Comparison of ENCODE assay signal across 2 cellular contexts in genomic region chr14:104792101-104792884, GRCh38.
TF ChIP-seq lines count a peak whose summit lies in the region.

No MANE protein-coding gene starts in this region.

TF ChIP-seq in K562, 482 proteins besides CTCF, POLR2A, EP300 and RAD21:
- no peak for TF ChIP-seq HNRNPUL1 (IDR thresholded peaks at IDR 0.05; ENCODE audit: low read length)
- TF ChIP-seq ZNF740 (CRISPR knock-in tag; IDR thresholded peaks at IDR 0.05): no peak
- TF ChIP-seq ZNF740 (tag; IDR thresholded peaks at IDR 0.05): no peak
- TF ChIP-seq, protein P1, sequence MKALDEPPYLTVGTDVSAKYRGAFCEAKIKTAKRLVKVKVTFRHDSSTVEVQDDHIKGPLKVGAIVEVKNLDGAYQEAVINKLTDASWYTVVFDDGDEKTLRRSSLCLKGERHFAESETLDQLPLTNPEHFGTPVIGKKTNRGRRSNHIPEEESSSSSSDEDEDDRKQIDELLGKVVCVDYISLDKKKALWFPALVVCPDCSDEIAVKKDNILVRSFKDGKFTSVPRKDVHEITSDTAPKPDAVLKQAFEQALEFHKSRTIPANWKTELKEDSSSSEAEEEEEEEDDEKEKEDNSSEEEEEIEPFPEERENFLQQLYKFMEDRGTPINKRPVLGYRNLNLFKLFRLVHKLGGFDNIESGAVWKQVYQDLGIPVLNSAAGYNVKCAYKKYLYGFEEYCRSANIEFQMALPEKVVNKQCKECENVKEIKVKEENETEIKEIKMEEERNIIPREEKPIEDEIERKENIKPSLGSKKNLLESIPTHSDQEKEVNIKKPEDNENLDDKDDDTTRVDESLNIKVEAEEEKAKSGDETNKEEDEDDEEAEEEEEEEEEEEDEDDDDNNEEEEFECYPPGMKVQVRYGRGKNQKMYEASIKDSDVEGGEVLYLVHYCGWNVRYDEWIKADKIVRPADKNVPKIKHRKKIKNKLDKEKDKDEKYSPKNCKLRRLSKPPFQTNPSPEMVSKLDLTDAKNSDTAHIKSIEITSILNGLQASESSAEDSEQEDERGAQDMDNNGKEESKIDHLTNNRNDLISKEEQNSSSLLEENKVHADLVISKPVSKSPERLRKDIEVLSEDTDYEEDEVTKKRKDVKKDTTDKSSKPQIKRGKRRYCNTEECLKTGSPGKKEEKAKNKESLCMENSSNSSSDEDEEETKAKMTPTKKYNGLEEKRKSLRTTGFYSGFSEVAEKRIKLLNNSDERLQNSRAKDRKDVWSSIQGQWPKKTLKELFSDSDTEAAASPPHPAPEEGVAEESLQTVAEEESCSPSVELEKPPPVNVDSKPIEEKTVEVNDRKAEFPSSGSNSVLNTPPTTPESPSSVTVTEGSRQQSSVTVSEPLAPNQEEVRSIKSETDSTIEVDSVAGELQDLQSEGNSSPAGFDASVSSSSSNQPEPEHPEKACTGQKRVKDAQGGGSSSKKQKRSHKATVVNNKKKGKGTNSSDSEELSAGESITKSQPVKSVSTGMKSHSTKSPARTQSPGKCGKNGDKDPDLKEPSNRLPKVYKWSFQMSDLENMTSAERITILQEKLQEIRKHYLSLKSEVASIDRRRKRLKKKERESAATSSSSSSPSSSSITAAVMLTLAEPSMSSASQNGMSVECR (CRISPR knock-in tag; IDR thresholded peaks at IDR 0.05): no peak
- TF ChIP-seq RBFOX2 (IDR thresholded peaks at IDR 0.05; ENCODE audit: low read depth, low read length): peak; percentile 51; the same call in 1 of the 2 replicates
- no peak for TF ChIP-seq SETDB1 (IDR thresholded peaks at IDR 0.05; ENCODE audit: low read length)
- TF ChIP-seq SAP30 (IDR thresholded peaks at IDR 0.05; ENCODE audit: borderline replicate concordance, insufficient read depth, low read depth, low read length, poor library complexity, severe bottlenecking): no peak
- no peak for TF ChIP-seq SMAD3 (CRISPR knock-in tag; conservative IDR thresholded peaks at IDR 0.05)
- no peak for TF ChIP-seq POU5F1 (IDR thresholded peaks at IDR 0.05; ENCODE audit: borderline replicate concordance, low read depth, low read length, partially characterized antibody)
- TF ChIP-seq SAFB (IDR thresholded peaks at IDR 0.05; ENCODE audit: borderline replicate concordance, low read depth, low read length): no peak
- TF ChIP-seq ZKSCAN1 (IDR thresholded peaks at IDR 0.05; ENCODE audit: low read depth, low read length): no peak
- no peak for TF ChIP-seq NELFE (IDR thresholded peaks at IDR 0.05; ENCODE audit: insufficient read depth, insufficient read length)
- TF ChIP-seq POLR2G (IDR thresholded peaks at IDR 0.05; ENCODE audit: low read depth, low read length): peak; percentile 38; the same call in 1 of the 2 replicates
- TF ChIP-seq MLX (CRISPR knock-in tag; conservative IDR thresholded peaks at IDR 0.05): no peak
- no peak for TF ChIP-seq SIRT6 (IDR thresholded peaks at IDR 0.05; ENCODE audit: low read depth, low read length)
- TF ChIP-seq ZNF449 (CRISPR knock-in tag; IDR thresholded peaks at IDR 0.05): no peak
- TF ChIP-seq, protein P2, sequence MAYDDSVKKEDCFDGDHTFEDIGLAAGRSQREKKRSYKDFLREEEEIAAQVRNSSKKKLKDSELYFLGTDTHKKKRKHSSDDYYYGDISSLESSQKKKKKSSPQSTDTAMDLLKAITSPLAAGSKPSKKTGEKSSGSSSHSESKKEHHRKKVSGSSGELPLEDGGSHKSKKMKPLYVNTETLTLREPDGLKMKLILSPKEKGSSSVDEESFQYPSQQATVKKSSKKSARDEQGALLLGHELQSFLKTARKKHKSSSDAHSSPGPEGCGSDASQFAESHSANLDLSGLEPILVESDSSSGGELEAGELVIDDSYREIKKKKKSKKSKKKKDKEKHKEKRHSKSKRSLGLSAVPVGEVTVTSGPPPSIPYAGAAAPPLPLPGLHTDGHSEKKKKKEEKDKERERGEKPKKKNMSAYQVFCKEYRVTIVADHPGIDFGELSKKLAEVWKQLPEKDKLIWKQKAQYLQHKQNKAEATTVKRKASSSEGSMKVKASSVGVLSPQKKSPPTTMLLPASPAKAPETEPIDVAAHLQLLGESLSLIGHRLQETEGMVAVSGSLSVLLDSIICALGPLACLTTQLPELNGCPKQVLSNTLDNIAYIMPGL (CRISPR knock-in tag; IDR thresholded peaks at IDR 0.05): no peak

TF ChIP-seq in HepG2, 621 proteins besides CTCF, POLR2A, EP300 and RAD21:
- 0 out of 2 replicates have a peak, but pooled peaks have one; percentile 30 for TF ChIP-seq ZNF326 (CRISPR knock-in tag; IDR thresholded peaks at IDR 0.05; ENCODE audit: borderline replicate concordance)
- TF ChIP-seq AGO2 (optimal IDR thresholded peaks at IDR 0.05; ENCODE audit: low read depth, low read length): peak; percentile 35
- TF ChIP-seq HNRNPL (IDR thresholded peaks at IDR 0.05; ENCODE audit: low read depth, low read length): 0 out of 2 replicates have a peak, but pooled peaks have one; percentile 60
- TF ChIP-seq, protein P3, sequence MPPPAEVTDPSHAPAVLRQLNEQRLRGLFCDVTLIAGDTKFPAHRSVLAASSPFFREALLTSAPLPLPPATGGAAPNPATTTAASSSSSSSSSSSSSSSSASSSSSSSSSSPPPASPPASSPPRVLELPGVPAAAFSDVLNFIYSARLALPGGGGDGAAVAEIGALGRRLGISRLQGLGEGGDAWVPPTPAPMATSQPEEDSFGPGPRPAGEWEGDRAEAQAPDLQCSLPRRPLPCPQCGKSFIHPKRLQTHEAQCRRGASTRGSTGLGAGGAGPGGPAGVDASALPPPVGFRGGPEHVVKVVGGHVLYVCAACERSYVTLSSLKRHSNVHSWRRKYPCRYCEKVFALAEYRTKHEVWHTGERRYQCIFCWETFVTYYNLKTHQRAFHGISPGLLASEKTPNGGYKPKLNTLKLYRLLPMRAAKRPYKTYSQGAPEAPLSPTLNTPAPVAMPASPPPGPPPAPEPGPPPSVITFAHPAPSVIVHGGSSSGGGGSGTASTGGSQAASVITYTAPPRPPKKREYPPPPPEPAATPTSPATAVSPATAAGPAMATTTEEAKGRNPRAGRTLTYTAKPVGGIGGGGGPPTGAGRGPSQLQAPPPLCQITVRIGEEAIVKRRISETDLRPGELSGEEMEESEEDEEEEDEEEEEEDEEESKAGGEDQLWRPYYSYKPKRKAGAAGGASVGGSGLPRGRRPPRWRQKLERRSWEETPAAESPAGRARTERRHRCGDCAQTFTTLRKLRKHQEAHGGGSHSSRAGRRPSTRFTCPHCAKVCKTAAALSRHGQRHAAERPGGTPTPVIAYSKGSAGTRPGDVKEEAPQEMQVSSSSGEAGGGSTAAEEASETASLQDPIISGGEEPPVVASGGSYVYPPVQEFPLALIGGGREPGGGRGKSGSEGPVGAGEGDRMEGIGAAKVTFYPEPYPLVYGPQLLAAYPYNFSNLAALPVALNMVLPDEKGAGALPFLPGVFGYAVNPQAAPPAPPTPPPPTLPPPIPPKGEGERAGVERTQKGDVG (CRISPR knock-in tag; IDR thresholded peaks at IDR 0.05; ENCODE audit: borderline replicate concordance): no peak
- TF ChIP-seq AKAP8 (CRISPR knock-in tag; IDR thresholded peaks at IDR 0.05): peak; percentile 84; the same call in 1 of the 2 replicates
- peak; percentile 65 for TF ChIP-seq RBFOX2 (IDR thresholded peaks at IDR 0.05; ENCODE audit: low read depth, low read length)
